In the genomic region with DNA sequence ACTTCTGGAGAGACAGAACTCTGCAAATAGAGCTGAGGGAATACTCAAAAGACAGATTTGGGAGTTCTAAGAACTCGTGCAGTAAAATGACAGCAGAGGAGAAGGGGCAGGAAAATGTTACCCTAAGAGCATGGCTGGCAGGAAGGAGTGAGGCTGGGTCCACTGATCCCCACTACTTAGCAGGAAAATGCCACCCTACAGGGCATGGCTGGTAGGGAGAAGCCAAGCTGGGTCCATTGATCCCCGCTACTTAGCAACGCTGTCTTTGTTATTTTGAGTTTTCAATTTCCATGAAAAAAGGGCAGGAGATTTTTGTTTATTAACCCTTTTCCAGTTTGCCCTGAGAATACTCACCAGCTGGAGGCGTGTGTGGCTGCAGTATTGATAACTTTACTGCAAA, we compare ENCODE assay signal across 22 cellular contexts.
A peak's percentile ranks its signal among the peaks of the same experiment; 100 is the strongest.
DNase-seq lines count a peak whose midpoint lies in the region; ATAC-seq and TF ChIP-seq lines count a peak whose summit lies in the region.
"Had no signal": no experiment of that assay in that cellular context is flagged by ENCODE, and none has a peak within 500 bp of the region (broad histone marks: within the 10 kb centered on the region; RNA-seq: fewer than 3 reads in every experiment).

No MANE protein-coding gene starts in this region.

- 76% methylated on average over 4 of the region's 4 CpGs for WGBS in esophagus muscularis mucosa

- H3K9ac ChIP-seq in HUES48 (ENCODE audit: low read depth, low read length): no peak overlapping the region
- H3K9ac ChIP-seq: BLaER1 treated with 17β-estradiol and CSF1 and Interleukin-3, amounts not matched to agents 10 nM and 100 nM; SK-N-SH had no signal

- TF ChIP-seq POLR2A in esophagus muscularis mucosa (IDR thresholded peaks at IDR 0.05; ENCODE audit: low read depth): no peak

- TF ChIP-seq CTCF in esophagus muscularis mucosa (IDR thresholded peaks at IDR 0.05) (no peak), GM10248 (IDR thresholded peaks at IDR 0.05; ENCODE audit: control extremely low read depth, extremely low read depth, low read depth, missing control alignments) (no peak), endothelial cell (IDR thresholded peaks at IDR 0.05; ENCODE audit: unreplicated experiment) (no peak)

- H3K4me1 Mint-ChIP-seq in endothelial cell (ENCODE audit: unreplicated experiment): peaks cover 5% of the 10 kb centered on the region

- ATAC-seq in GM19324 (IDR thresholded peaks at IDR 0.05; ENCODE audit: low FRiP score, unreplicated experiment) (no peak), HG03196 (IDR thresholded peaks at IDR 0.05; ENCODE audit: unreplicated experiment) (no peak)
- ATAC-seq: GM12878, HepG2, PC-3 had no signal

- H3K27me3 Mint-ChIP-seq in endothelial cell (ENCODE audit: unreplicated experiment): peaks cover 2% of the 10 kb centered on the region
- H3K27me3 Mint-ChIP-seq: CD4-positive, alpha-beta T cell had no signal

- H3K4me3 ChIP-seq in HUES48 (ENCODE audit: low read depth, low read length) (peak overlapping the region; percentile 12; the same call in 1 of the 2 replicates), esophagus muscularis mucosa (no peak overlapping the region)
- H3K4me3 ChIP-seq: BLaER1 treated with 17β-estradiol and CSF1 and Interleukin-3, amounts not matched to agents 10 nM and 100 nM; GM12878 had no signal

- no peak overlapping the region for H3K4me3 Mint-ChIP-seq in endothelial cell (ENCODE audit: unreplicated experiment)
- H3K4me3 Mint-ChIP-seq: CD4-positive, alpha-beta T cell had no signal

- no peak overlapping the region for H3K27ac Mint-ChIP-seq in endothelial cell (ENCODE audit: unreplicated experiment)
- H3K27ac Mint-ChIP-seq: CD4-positive, alpha-beta T cell had no signal

- POLR2A ChIA-PET in GM10248 (lab: Yijun Ruan, JAX): no interaction called here

- H3K27me3 ChIP-seq in HUES48 (ENCODE audit: control insufficient read depth, insufficient read depth, low read length) (no peaks in the 10 kb centered on the region), esophagus muscularis mucosa (no peaks in the 10 kb centered on the region)
- H3K27me3 ChIP-seq: BLaER1 treated with 17β-estradiol and CSF1 and Interleukin-3, amounts not matched to agents 10 nM and 100 nM had no signal

- peak; percentile 79 for DNase-seq in esophagus muscularis mucosa (ENCODE audit: extremely low spot score)
- peak; percentile 63 for DNase-seq in iPS-NIHi11 (ENCODE audit: low spot score)
- DNase-seq in GM10248 (ENCODE audit: extremely low spot score): no peak
- DNase-seq in endothelial cell (ENCODE audit: low spot score): no peak
- DNase-seq: AML-193; CD4-positive, alpha-beta T cell; Karpas-422; NCI-H1105 treated with DMSO at 0.1 percent for 48 hours; NCI-H146; NCI-H1930; NCI-H2107; NCI-H446; NCI-H524 treated with DMSO at 0.1 percent for 48 hours; NCI-H774; PC-3; SK-N-SH had no signal

- no peaks in the 10 kb centered on the region for H3K9me3 Mint-ChIP-seq in endothelial cell (ENCODE audit: unreplicated experiment)

- no peaks in the 10 kb centered on the region for H3K36me3 Mint-ChIP-seq in endothelial cell (ENCODE audit: low read depth, unreplicated experiment)

- H3K36me3 ChIP-seq in HUES48 (ENCODE audit: control insufficient read depth, insufficient read depth, low read length): no peaks in the 10 kb centered on the region
- H3K36me3 ChIP-seq in esophagus muscularis mucosa: no peaks in the 10 kb centered on the region
- H3K36me3 ChIP-seq: BLaER1 treated with 17β-estradiol and CSF1 and Interleukin-3, amounts not matched to agents 10 nM and 100 nM had no signal

- CTCF ChIA-PET in GM10248 (lab: Yijun Ruan, JAX): interaction anchor here (1.6 to 3.1 kb wide), 3 partner anchors 9 to 16 kb away, joined by 5 to 14 read pairs (median 6); no protein-coding TSS in a partner anchor

- H3K4me1 ChIP-seq in HUES48 (ENCODE audit: control insufficient read depth, insufficient read depth, low read length): peaks cover 36% of the 10 kb centered on the region
- no peaks in the 10 kb centered on the region for H3K4me1 ChIP-seq in esophagus muscularis mucosa

- H3K9me3 ChIP-seq in HUES48 (ENCODE audit: control insufficient read depth, insufficient read depth, low read length) (peaks cover 5% of the 10 kb centered on the region; the same call in 1 of the 2 replicates), esophagus muscularis mucosa (peaks cover 0 to 9% (median 8%) of the 10 kb centered on the region in 4 donors)
- H3K9me3 ChIP-seq: SK-N-SH had no signal

- intact Hi-C loops in esophagus muscularis mucosa (cut with DNase I): no loop called here

- TF ChIP-seq EP300 in esophagus muscularis mucosa (IDR thresholded peaks at IDR 0.05): no peak

- H3K27ac ChIP-seq in HUES48 (ENCODE audit: low read depth, low read length) (peak overlapping the region; percentile 29), esophagus muscularis mucosa (replicated peaks in 1 of 4) (no peak overlapping the region)
- H3K27ac ChIP-seq: BLaER1 treated with 17β-estradiol and CSF1 and Interleukin-3, amounts not matched to agents 10 nM and 100 nM had no signal

Comparison
In these comparisons a context has a peak if more than half of its experiments do, and no peak if none do; other contexts are left out.
1. DNase-seq: peak in esophagus muscularis mucosa (single experiment) and iPS-NIHi11 (single experiment); none in GM10248 (single experiment) and endothelial cell (single experiment).